In genomic region chr1:109928591-109929111, GRCh38 we compare ENCODE assay signal across 11 cellular contexts. TPM values are rescaled to one million over a fixed set of nuclear protein-coding genes. Genes with fewer than 3 reads are reported as not detected.
DNase-seq lines count a peak whose midpoint lies in the region; ATAC-seq and TF ChIP-seq lines count a peak whose summit lies in the region.
"Had no signal": no experiment of that assay in that cellular context is flagged by ENCODE, and none has a peak within 500 bp of the region (broad histone marks: within the 10 kb centered on the region; RNA-seq: fewer than 3 reads in every experiment).

No MANE protein-coding gene starts in this region.

- no peak for TF ChIP-seq POLR2A in adrenal gland (IDR thresholded peaks at IDR 0.05)

- no peak overlapping the region for H3K9ac ChIP-seq in parathyroid adenoma

- peaks cover 33% of the 10 kb centered on the region for H3K36me3 ChIP-seq in ACC112 (ENCODE audit: insufficient read depth, low read length)
- H3K36me3 ChIP-seq in adrenal gland (replicated peaks in 1 of 2): peaks cover 0 to 60% of the 10 kb centered on the region in 2 donors
- H3K36me3 ChIP-seq in parathyroid adenoma (ENCODE audit: control insufficient read depth, insufficient read depth, low read length): no peaks in the 10 kb centered on the region

- H3K79me2 ChIP-seq in ACC112 (ENCODE audit: control insufficient read depth, insufficient read depth, low read length, unreplicated experiment): peaks cover 6% of the 10 kb centered on the region
- H3K79me2 ChIP-seq in parathyroid adenoma: no peaks in the 10 kb centered on the region

- intact Hi-C loops in adrenal gland (cut with DNase I) (loop anchor here in 1 of 2 donors (5.0 kb wide), 1 partner anchor 54 kb away; the partner anchor contains the start of gene AHCYL1), cardiac septum (cut with DNase I) (loop anchor here (5.0 kb wide), 1 partner anchor 54 kb away; the partner anchor contains the start of gene AHCYL1)

- 42 to 69% (median 63%) methylated on average over 7 to 8 of the region's 8 CpGs for WGBS in adrenal gland, 4 donors

- H3K4me2 ChIP-seq in parathyroid adenoma (ENCODE audit: low read length): no peak overlapping the region

- no peak for ATAC-seq in HG02870 (IDR thresholded peaks at IDR 0.05; ENCODE audit: unreplicated experiment)
- ATAC-seq in GM18873 (IDR thresholded peaks at IDR 0.05; ENCODE audit: low FRiP score, unreplicated experiment): no peak
- ATAC-seq in GM18907 (IDR thresholded peaks at IDR 0.05; ENCODE audit: unreplicated experiment): no peak

- H3K27ac ChIP-seq in ACC112 (ENCODE audit: low read depth, low read length) (peak overlapping the region; percentile 90), adrenal gland (peak overlapping the region in 4 of 5 donors; percentile 31 to 87 (median 68)), parathyroid adenoma (peak overlapping the region; percentile 49)

- no peaks in the 10 kb centered on the region for H3K27me3 ChIP-seq in ACC112 (ENCODE audit: insufficient read depth, low read length)
- H3K27me3 ChIP-seq in adrenal gland: no peaks in the 10 kb centered on the region
- H3K27me3 ChIP-seq in parathyroid adenoma (ENCODE audit: control insufficient read depth, insufficient read depth, low read length): no peaks in the 10 kb centered on the region

- no peak overlapping the region for H2AFZ ChIP-seq in ACC112 (ENCODE audit: low read length, unreplicated experiment)
- no peak overlapping the region for H2AFZ ChIP-seq in parathyroid adenoma

- H3K4me1 ChIP-seq in ACC112 (ENCODE audit: control insufficient read depth, insufficient read depth, low read length, unreplicated experiment): peaks cover 35% of the 10 kb centered on the region
- peaks cover 13 to 58% of the 10 kb centered on the region in 2 donors for H3K4me1 ChIP-seq in adrenal gland (replicated peaks in 1 of 2)
- H3K4me1 ChIP-seq in parathyroid adenoma: peaks cover 10% of the 10 kb centered on the region

- no peak for TF ChIP-seq CTCF in adrenal gland (IDR thresholded peaks at IDR 0.05)
- TF ChIP-seq CTCF in parathyroid adenoma (IDR thresholded peaks at IDR 0.05): no peak

- H3K4me3 ChIP-seq in ACC112 (ENCODE audit: low read depth, low read length) (no peak overlapping the region), adrenal gland (no peak overlapping the region), parathyroid adenoma (ENCODE audit: low read depth, low read length) (no peak overlapping the region)

- peak in 5 of 7 donors; percentile 54 to 73 (median 63) for DNase-seq in adrenal gland
- peak; percentile 76 for DNase-seq in cardiac septum (ENCODE audit: low spot score)
- DNase-seq in NK-92 treated with Interleukin-12 subunit alpha and Interleukin-12 subunit beta, amount 100 ng/mL, for 24 hours (lab: John Stamatoyannopoulos, UW): no peak
- DNase-seq: activated effector memory CD4-positive, alpha-beta T cell treated with anti-CD3 and anti-CD28 coated beads, Interleukin-2, amount 50 U/mL, for 16 hours; NCI-H146; T-helper 2 cell had no signal

- no peaks in the 10 kb centered on the region for H3K9me3 ChIP-seq in adrenal gland (replicated peaks in 1 of 3)
- H3K9me3 ChIP-seq in parathyroid adenoma (ENCODE audit: control insufficient read depth, low read length): no peaks in the 10 kb centered on the region

RNA-seq across cellular contexts. Expression of gene CSF1, which starts 18.0 kb away (rescaled TPM):
- total RNA-seq in adrenal gland: 100 to 1,000 TPM in 6 of 8 donors, 10 to 100 TPM in 2; 34.9 to 295 (median 116) TPM
- 10 to 100 TPM; 23.3 to 26.5 (median 24.5) TPM for polyA plus RNA-seq in adrenal gland
- 16.7 TPM for total RNA-seq in cardiac septum

RNA-seq across cellular contexts. Expression of gene AHCYL1, which starts 55.9 kb away (rescaled TPM):
- total RNA-seq in adrenal gland (100 to 1,000 TPM in 5 of 8 donors, 10 to 100 TPM in 3; 60.7 to 147 (median 114) TPM), cardiac septum (53.6 TPM)
- polyA plus RNA-seq in adrenal gland: 100 to 1,000 TPM in 1 of 3 donors, 10 to 100 TPM in 2; 33.5 to 172 (median 37.7) TPM
